8 cellular contexts compared by ENCODE assay signal in the genomic region with DNA sequence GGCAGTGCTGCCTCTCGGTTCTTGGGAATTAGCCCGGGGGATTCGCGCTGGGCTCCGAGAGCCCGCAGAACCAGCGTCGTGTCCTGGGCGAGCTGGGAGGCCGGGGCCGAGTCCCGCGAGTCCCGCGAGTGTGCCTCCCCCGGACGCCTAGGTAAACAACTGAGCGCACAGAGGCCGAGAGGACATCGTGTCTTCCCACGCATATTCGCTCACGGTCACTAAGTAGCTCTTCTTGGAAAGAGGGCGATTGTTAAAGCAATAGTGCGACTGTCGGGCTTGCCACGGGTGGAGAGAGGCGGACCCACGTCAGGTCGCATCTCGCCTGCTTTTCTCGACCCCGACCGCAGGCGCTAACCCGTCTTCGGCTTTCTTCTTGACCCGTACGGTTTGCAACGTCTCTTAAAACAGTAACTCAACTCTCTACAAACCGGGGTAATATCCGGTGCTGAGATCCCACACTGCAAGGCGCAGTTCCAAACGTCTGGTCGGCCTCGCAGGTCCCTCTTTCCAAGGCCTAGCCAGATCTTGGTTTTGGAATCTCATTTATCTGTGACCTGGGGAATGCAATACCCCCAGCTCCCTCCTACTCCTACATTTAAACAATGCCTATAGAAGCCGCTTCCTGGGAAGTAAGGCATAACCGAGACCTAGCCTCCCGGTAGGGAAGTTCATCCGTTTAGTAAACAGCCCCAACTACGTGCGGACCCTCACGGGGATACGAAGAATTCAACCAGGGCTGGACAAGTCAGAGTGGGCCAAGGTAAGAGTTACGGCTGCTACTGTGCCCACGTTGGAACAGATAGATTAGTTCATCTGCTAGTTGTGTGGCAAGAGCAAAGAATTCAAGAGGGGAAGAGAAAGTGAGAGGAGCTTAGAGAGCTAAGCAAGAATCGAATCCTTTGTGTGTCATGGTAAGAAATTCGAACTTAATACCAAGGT. TPM values are rescaled to one million over a fixed set of nuclear protein-coding genes. Genes with fewer than 3 reads are reported as not detected.
DNase-seq lines count a peak whose midpoint lies in the region; ATAC-seq and TF ChIP-seq lines count a peak whose summit lies in the region.

No MANE protein-coding gene starts in this region.

- 3 to 7% methylated on average over 31 to 53 of the region's 58 CpGs for WGBS in testis, 2 donors

- H3K27me3 Mint-ChIP-seq in activated CD4-positive, alpha-beta memory T cell treated with anti-CD3 and anti-CD28 coated beads for 36 hours = no peaks in the 10 kb centered on the region

- H3K9me3 ChIP-seq in testis = no peaks in the 10 kb centered on the region

- intact Hi-C loops in activated CD4-positive, alpha-beta memory T cell treated with anti-CD3 and anti-CD28 coated beads for 36 hours (cut with micrococcal nuclease) = loop anchor here (5.0 kb wide), 5 partner anchors 125 to 1495 kb away; a partner anchor contains a TSS
- intact Hi-C loops in testis (cut with DNase I; ENCODE audit: low total_unique reads) = loop anchor here (2.0 to 10.0 kb wide), 2 partner anchors 52 to 468 kb away; a partner anchor contains a TSS

- H3K27ac Mint-ChIP-seq in activated CD4-positive, alpha-beta memory T cell treated with anti-CD3 and anti-CD28 coated beads for 36 hours = peak overlapping the region; percentile 94

- no peaks in the 10 kb centered on the region for H3K27me3 ChIP-seq in testis

- peak overlapping the region; percentile 96 for H3K4me3 Mint-ChIP-seq in activated CD4-positive, alpha-beta memory T cell treated with anti-CD3 and anti-CD28 coated beads for 36 hours

- peaks cover 30% of the 10 kb centered on the region for H3K4me1 Mint-ChIP-seq in activated CD4-positive, alpha-beta memory T cell treated with anti-CD3 and anti-CD28 coated beads for 36 hours (ENCODE audit: low read depth)

- DNase-seq in KBM-7 = peak; percentile 71
- peak; percentile 61 for DNase-seq in activated CD4-positive, alpha-beta memory T cell treated with anti-CD3 and anti-CD28 coated beads for 36 hours
- DNase-seq in mucosa of gallbladder (ENCODE audit: low spot score) = peak; percentile 31
- peak; percentile 69 for DNase-seq in testis
- DNase-seq in COR-L47 (lab: John Stamatoyannopoulos, UW) = no peak

- H3K36me3 Mint-ChIP-seq in activated CD4-positive, alpha-beta memory T cell treated with anti-CD3 and anti-CD28 coated beads for 36 hours = peaks cover 20% of the 10 kb centered on the region

- no peaks in the 10 kb centered on the region for H3K36me3 ChIP-seq in testis (ENCODE audit: low read depth, missing control alignments)

- no peak for TF ChIP-seq POLR2A in testis (IDR thresholded peaks at IDR 0.05)

- H3K9me3 Mint-ChIP-seq in activated CD4-positive, alpha-beta memory T cell treated with anti-CD3 and anti-CD28 coated beads for 36 hours = no peaks in the 10 kb centered on the region

- peak overlapping the region; percentile 94 to 99 for H3K27ac ChIP-seq in testis

- in situ Hi-C loops in KBM-7 (cut with MboI; ENCODE audit: low pct_unique_long_range_greater_than_20kb, low sequenced_read_pairs) = loop anchor here (25.0 kb wide), 1 partner anchor 495 kb away; no protein-coding TSS in a partner anchor

- H3K4me3 ChIP-seq in GM08714 (ENCODE audit: low read length) (peak overlapping the region; percentile 76), testis (peak overlapping the region; percentile 71 to 91)

- POLR2A ChIA-PET in activated CD4-positive, alpha-beta memory T cell treated with anti-CD3 and anti-CD28 coated beads for 36 hours (lab: Charles Lee) = interaction anchor here (0.6 to 5.4 kb wide), 29 partner anchors 8 to 641 kb away, joined by 3 to 88 read pairs (median 5); a partner anchor contains a TSS

- ATAC-seq in GM21786 (IDR thresholded peaks at IDR 0.05; ENCODE audit: unreplicated experiment) (peak; percentile 13), esophagus mucosa (peak; percentile 21)

- TF ChIP-seq CTCF in testis (IDR thresholded peaks at IDR 0.05) = no peak

- CTCF ChIA-PET in activated CD4-positive, alpha-beta memory T cell treated with anti-CD3 and anti-CD28 coated beads for 36 hours (lab: Charles Lee) = interaction anchor here (0.5 to 6.4 kb wide), 43 partner anchors 8 to 697 kb away, joined by 3 to 67 read pairs (median 4); a partner anchor contains a TSS

- H3K4me1 ChIP-seq in testis = peaks cover 12% of the 10 kb centered on the region

RNA-seq across cellular contexts. Expression of a gene that starts 0.7 kb away (rescaled TPM):
- total RNA-seq in activated CD4-positive, alpha-beta memory T cell treated with anti-CD3 and anti-CD28 coated beads for 36 hours = 10 to 100 TPM; 23.8 to 24.4 TPM
- total RNA-seq in esophagus mucosa = 102 TPM
- total RNA-seq in mucosa of gallbladder = 5.2 TPM
- 10 to 100 TPM in 1 of 2 donors, 1 to 10 TPM in 1; 7.7 to 10.9 TPM for total RNA-seq in testis
- 8.2 TPM for polyA plus RNA-seq in testis (ENCODE audit: insufficient read depth, low read depth, low replicate concordance)

RNA-seq across cellular contexts. Expression of a gene that starts 52.2 kb away (rescaled TPM):
- 100 to 1,000 TPM; 889 to 895 TPM for total RNA-seq in activated CD4-positive, alpha-beta memory T cell treated with anti-CD3 and anti-CD28 coated beads for 36 hours
- total RNA-seq in esophagus mucosa (194 TPM), mucosa of gallbladder (317 TPM), testis (100 to 1,000 TPM; 313 to 366 TPM)
- polyA plus RNA-seq in testis (ENCODE audit: insufficient read depth, low read depth, low replicate concordance) = 246 TPM
